In genomic region chr2:124147552-124147951, GRCh38 we compare ENCODE assay signal across 23 cellular contexts.
"Had no signal": no experiment of that assay in that cellular context is flagged by ENCODE, and none has a peak within 500 bp of the region (broad histone marks: within the 10 kb centered on the region; RNA-seq: fewer than 3 reads in every experiment).

No MANE protein-coding gene starts in this region.

- H3K4me1 ChIP-seq: SJCRH30 had no signal

- H3K9ac ChIP-seq: SK-N-SH had no signal

- H3K4me1 Mint-ChIP-seq: activated CD8-positive, alpha-beta memory T cell treated with anti-CD3 and anti-CD28 coated beads, Interleukin-2, amount 10 ng/mL, durations not matched to agents 7 days and 5 days; activated naive CD8-positive, alpha-beta T cell treated with anti-CD3 and anti-CD28 coated beads, Interleukin-2, amount 50 U/mL, for 24 hours had no signal

- H3K36me3 Mint-ChIP-seq: activated CD8-positive, alpha-beta memory T cell treated with anti-CD3 and anti-CD28 coated beads, Interleukin-2, amount 10 ng/mL, durations not matched to agents 7 days and 5 days; activated naive CD4-positive, alpha-beta T cell treated with anti-CD3 and anti-CD28 coated beads, Interleukin-2, amount 50 U/mL, for 72 hours had no signal

- H3K27me3 Mint-ChIP-seq: activated CD8-positive, alpha-beta memory T cell treated with anti-CD3 and anti-CD28 coated beads, Interleukin-2, amount 10 ng/mL, durations not matched to agents 7 days and 5 days; activated naive CD8-positive, alpha-beta T cell treated with anti-CD3 and anti-CD28 coated beads, Interleukin-2, amount 50 U/mL, for 24 hours; activated T-cell treated with anti-CD3 and anti-CD28 coated beads, Interleukin-2, amount 50 U/mL, for 24 hours had no signal

- H3K36me3 ChIP-seq: brain microvascular endothelial cell, cardiac muscle cell, SJCRH30 had no signal

- H3K4me2 ChIP-seq: SK-N-SH had no signal

- H3K9me3 Mint-ChIP-seq: activated T-helper 1 cell treated with anti-CD3 and anti-CD28 coated beads, Interleukin-12 subunit alpha, Interleukin-12 subunit beta, Interleukin-2, Interleukin-4 antibody, amounts not matched to agents 30 ng/mL and 10 ng/mL and 1 ng/mL, durations not matched to agents 14 hours and 24 hours and 36 hours had no signal

- H3K27ac Mint-ChIP-seq: activated CD8-positive, alpha-beta memory T cell treated with anti-CD3 and anti-CD28 coated beads, Interleukin-2, amount 10 ng/mL, durations not matched to agents 7 days and 5 days; activated naive CD4-positive, alpha-beta T cell treated with anti-CD3 and anti-CD28 coated beads, Interleukin-2, amount 50 U/mL, for 72 hours; activated naive CD8-positive, alpha-beta T cell treated with anti-CD3 and anti-CD28 coated beads, Interleukin-2, amount 50 U/mL, for 24 hours; activated T-cell treated with anti-CD3 and anti-CD28 coated beads, Interleukin-2, amount 50 U/mL, for 24 hours; activated T-helper 1 cell treated with anti-CD3 and anti-CD28 coated beads, Interleukin-12 subunit alpha, Interleukin-12 subunit beta, Interleukin-2, Interleukin-4 antibody, amounts not matched to agents 30 ng/mL and 10 ng/mL and 1 ng/mL, durations not matched to agents 14 hours and 24 hours and 36 hours had no signal

- DNase-seq: activated CD4-positive, alpha-beta T cell treated with anti-CD3 and anti-CD28 coated beads for 48 hours; activated CD4-positive, alpha-beta T cell treated with anti-CD3 and anti-CD28 coated beads, Interleukin-2, amount 50 U/mL, for 4 hours; activated CD8-positive, alpha-beta memory T cell treated with anti-CD3 and anti-CD28 coated beads, Interleukin-2, amount 10 ng/mL, durations not matched to agents 7 days and 5 days; activated effector memory CD4-positive, alpha-beta T cell treated with Interleukin-2 at 50 U/mL for 16 hours; activated naive CD4-positive, alpha-beta T cell treated with Interleukin-2 at 50 U/mL for 16 hours; activated naive CD8-positive, alpha-beta T cell treated with anti-CD3 and anti-CD28 coated beads, Interleukin-2, amount 50 U/mL, for 24 hours; activated T-cell treated with anti-CD3 and anti-CD28 coated beads, Interleukin-2, amount 50 U/mL, for 24 hours; amygdala; brain microvascular endothelial cell; KBM-7; NCI-H1092; NCI-H1417; NCI-H1930; NCI-H2107; NCI-H510A treated with DMSO at 0.1 percent for 48 hours; NCI-H69; SJCRH30; SK-N-SH; T-helper 1 cell had no signal

- H3K9me3 ChIP-seq: SJCRH30, SK-N-SH had no signal

- H3K4me3 Mint-ChIP-seq: activated CD8-positive, alpha-beta memory T cell treated with anti-CD3 and anti-CD28 coated beads, Interleukin-2, amount 10 ng/mL, durations not matched to agents 7 days and 5 days; activated naive CD8-positive, alpha-beta T cell treated with anti-CD3 and anti-CD28 coated beads, Interleukin-2, amount 50 U/mL, for 24 hours; activated T-cell treated with anti-CD3 and anti-CD28 coated beads, Interleukin-2, amount 50 U/mL, for 24 hours; activated T-helper 1 cell treated with anti-CD3 and anti-CD28 coated beads, Interleukin-12 subunit alpha, Interleukin-12 subunit beta, Interleukin-2, Interleukin-4 antibody, amounts not matched to agents 30 ng/mL and 10 ng/mL and 1 ng/mL, durations not matched to agents 14 hours and 24 hours and 36 hours had no signal

- H3K27me3 ChIP-seq: brain microvascular endothelial cell, cardiac muscle cell, SJCRH30 had no signal

- H3K27ac ChIP-seq: brain microvascular endothelial cell, cardiac muscle cell, SJCRH30 had no signal

- H3K4me3 ChIP-seq: cardiac muscle cell, SJCRH30 had no signal

- ATAC-seq: activated CD4-positive, CD25-positive, alpha-beta regulatory T cell treated with anti-CD3 and anti-CD28 coated beads, Interleukin-2, amount 50 U/mL, for 24 hours; activated CD8-positive, alpha-beta memory T cell treated with anti-CD3 and anti-CD28 coated beads, Interleukin-2, amount 10 ng/mL, durations not matched to agents 7 days and 5 days; activated naive CD4-positive, alpha-beta T cell treated with anti-CD3 and anti-CD28 coated beads, Interleukin-2, amount 50 U/mL, for 72 hours; activated naive CD8-positive, alpha-beta T cell treated with anti-CD3 and anti-CD28 coated beads, Interleukin-2, amount 50 U/mL, for 24 hours had no signal
